ENCODE assay signal across 1 cellular context in the genomic region with DNA sequence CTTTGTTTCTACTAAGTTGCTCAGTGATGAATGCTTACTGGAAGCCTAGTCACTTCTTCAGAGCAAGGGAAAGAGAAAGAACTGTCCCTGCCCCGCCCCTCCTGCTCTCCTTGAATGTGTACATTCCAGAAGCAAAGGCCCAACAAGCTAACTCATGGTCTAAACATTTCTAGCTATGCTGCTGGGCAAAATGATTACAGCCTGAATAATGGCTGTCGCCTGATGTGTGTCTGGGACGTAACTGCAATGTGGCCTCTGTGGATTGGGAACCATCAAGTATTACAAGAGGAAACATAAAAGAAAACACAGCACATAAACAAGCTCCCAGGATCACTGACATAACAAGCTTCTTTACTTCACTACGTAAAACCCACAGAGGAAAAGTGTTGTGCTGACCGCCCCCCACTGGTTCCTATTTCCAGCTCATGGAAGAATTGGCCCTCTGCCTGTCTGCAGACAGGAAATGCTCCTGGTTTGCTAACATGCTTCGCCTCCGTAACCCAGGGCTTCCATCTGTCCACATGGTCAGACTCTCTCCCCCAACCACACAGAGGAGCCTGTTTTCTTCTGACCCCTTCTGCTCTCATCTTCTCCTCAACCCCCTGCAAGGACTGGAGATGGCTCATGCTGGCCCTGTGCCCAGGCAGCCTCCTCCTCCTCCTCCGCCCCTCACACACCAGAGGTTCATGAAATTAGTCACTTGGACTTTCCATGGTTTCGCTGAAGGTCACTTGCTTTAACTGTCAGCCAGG.
TF ChIP-seq lines count a peak whose summit lies in the region.

No MANE protein-coding gene starts in this region.

TF ChIP-seq in K562, 482 proteins besides CTCF, POLR2A, EP300 and RAD21 (continued from another document and continues in another):
- TF ChIP-seq, protein P1, sequence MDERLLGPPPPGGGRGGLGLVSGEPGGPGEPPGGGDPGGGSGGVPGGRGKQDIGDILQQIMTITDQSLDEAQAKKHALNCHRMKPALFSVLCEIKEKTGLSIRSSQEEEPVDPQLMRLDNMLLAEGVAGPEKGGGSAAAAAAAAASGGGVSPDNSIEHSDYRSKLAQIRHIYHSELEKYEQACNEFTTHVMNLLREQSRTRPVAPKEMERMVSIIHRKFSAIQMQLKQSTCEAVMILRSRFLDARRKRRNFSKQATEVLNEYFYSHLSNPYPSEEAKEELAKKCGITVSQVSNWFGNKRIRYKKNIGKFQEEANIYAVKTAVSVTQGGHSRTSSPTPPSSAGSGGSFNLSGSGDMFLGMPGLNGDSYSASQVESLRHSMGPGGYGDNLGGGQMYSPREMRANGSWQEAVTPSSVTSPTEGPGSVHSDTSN (CRISPR knock-in tag; IDR thresholded peaks at IDR 0.05; ENCODE audit: low read depth) = no peak
- TF ChIP-seq, protein P1 (tag; conservative IDR thresholded peaks at IDR 0.05; ENCODE audit: low read depth) = 0 out of 2 replicates have a peak, but pooled peaks have one; percentile 9
- TF ChIP-seq ZC3H8 (IDR thresholded peaks at IDR 0.05) (no peak), KLF6 (CRISPR knock-in tag; IDR thresholded peaks at IDR 0.05; ENCODE audit: borderline replicate concordance) (no peak), ZNF124 (CRISPR knock-in tag; IDR thresholded peaks at IDR 0.05) (no peak), COPS2 (conservative IDR thresholded peaks at IDR 0.05) (no peak), TCF3 (CRISPR knock-in tag; IDR thresholded peaks at IDR 0.05) (peak; percentile 30; the same call in 1 of the 2 replicates), SMAD1 (IDR thresholded peaks at IDR 0.05; ENCODE audit: low read depth, low read length, partially characterized antibody) (peak; percentile 62), ZNF347 (CRISPR knock-in tag; IDR thresholded peaks at IDR 0.05; ENCODE audit: low read depth) (no peak), HDAC2 (IDR thresholded peaks at IDR 0.05) (peak; percentile 70; the same call in 1 of the 2 replicates), SMC3 (conservative IDR thresholded peaks at IDR 0.05; ENCODE audit: insufficient read depth, low read depth, low read length) (0 out of 2 replicates have a peak, but pooled peaks have one; percentile 1), RNF2 (IDR thresholded peaks at IDR 0.05) (0 out of 2 replicates have a peak, but pooled peaks have one; percentile 14), KLF13 (tag; IDR thresholded peaks at IDR 0.05; ENCODE audit: borderline replicate concordance, low read depth) (no peak), ELF4 (CRISPR knock-in tag; IDR thresholded peaks at IDR 0.05) (no peak), ZNF224 (CRISPR knock-in tag; IDR thresholded peaks at IDR 0.05) (no peak), ZNF232 (CRISPR knock-in tag; IDR thresholded peaks at IDR 0.05) (no peak), HNRNPK (IDR thresholded peaks at IDR 0.05; ENCODE audit: low read depth, low read length, poor library complexity, severe bottlenecking) (no peak), ZNF41 (CRISPR knock-in tag; conservative IDR thresholded peaks at IDR 0.05) (no peak), MAZ (CRISPR knock-in tag; conservative IDR thresholded peaks at IDR 0.05 in 1 of 2, IDR thresholded peaks at IDR 0.05 in 1 of 2) (peak; percentile 30 to 58; a peak in 1 of 4 replicates), RFX7 (CRISPR knock-in tag; IDR thresholded peaks at IDR 0.05) (no peak), ZNF586 (CRISPR knock-in tag; conservative IDR thresholded peaks at IDR 0.05) (no peak), GATAD2A (IDR thresholded peaks at IDR 0.05) (no peak), RCOR1 (IDR thresholded peaks at IDR 0.05; ENCODE audit: borderline replicate concordance in 1 of 2, low read depth in 2 of 2, low read length in 2 of 2) (peak in 1 of 2 experiments; percentile 29; a peak in 1 of 4 replicates), ZNF780A (CRISPR knock-in tag; IDR thresholded peaks at IDR 0.05) (no peak), ZFP30 (CRISPR knock-in tag; IDR thresholded peaks at IDR 0.05; ENCODE audit: borderline replicate concordance) (no peak), ARID1B (IDR thresholded peaks at IDR 0.05) (peak; percentile 62), PHTF2 (CRISPR knock-in tag; IDR thresholded peaks at IDR 0.05) (no peak), RFX1 (IDR thresholded peaks at IDR 0.05) (0 out of 2 replicates have a peak, but pooled peaks have one; percentile 42), THRAP3 (IDR thresholded peaks at IDR 0.05; ENCODE audit: borderline replicate concordance) (no peak), PTRF (tag; IDR thresholded peaks at IDR 0.05) (no peak), ZNF507 (tag; conservative IDR thresholded peaks at IDR 0.05) (no peak), CTBP1 (IDR thresholded peaks at IDR 0.05; ENCODE audit: borderline replicate concordance) (peak; percentile 83), ZBTB17 (CRISPR knock-in tag; IDR thresholded peaks at IDR 0.05) (peak; percentile 68), BDP1 (IDR thresholded peaks at IDR 0.05; ENCODE audit: insufficient read depth, insufficient read length) (no peak), GTF2E2 (tag; IDR thresholded peaks at IDR 0.05) (no peak), SAP30 (IDR thresholded peaks at IDR 0.05; ENCODE audit: borderline replicate concordance, insufficient read depth, low read depth, low read length, poor library complexity, severe bottlenecking) (no peak), ZNF77 (CRISPR knock-in tag; IDR thresholded peaks at IDR 0.05) (no peak), ZNF175 (CRISPR knock-in tag; IDR thresholded peaks at IDR 0.05; ENCODE audit: low read depth) (peak; percentile 51; the same call in 1 of the 2 replicates), ASH1L (IDR thresholded peaks at IDR 0.05; ENCODE audit: borderline replicate concordance, low read depth, partially characterized antibody) (no peak), DPF2 (IDR thresholded peaks at IDR 0.05) (peak; percentile 84), LEF1 (IDR thresholded peaks at IDR 0.05) (no peak), ZNF253 (CRISPR knock-in tag; conservative IDR thresholded peaks at IDR 0.05) (no peak), ZNF263 (CRISPR knock-in tag; IDR thresholded peaks at IDR 0.05; ENCODE audit: borderline replicate concordance) (no peak), BRF1 (IDR thresholded peaks at IDR 0.05; ENCODE audit: borderline replicate concordance, extremely low read depth, insufficient read length) (no peak), TBP (optimal IDR thresholded peaks at IDR 0.05; ENCODE audit: low read depth, low read length) (peak; percentile 2), RAD51 (IDR thresholded peaks at IDR 0.05; ENCODE audit: borderline replicate concordance, low read depth) (no peak), RB1 (IDR thresholded peaks at IDR 0.05; ENCODE audit: low read depth) (no peak), KLF1 (tag; IDR thresholded peaks at IDR 0.05) (no peak), IFI16 (CRISPR knock-in tag; IDR thresholded peaks at IDR 0.05) (no peak), ZNF184 (CRISPR knock-in tag; IDR thresholded peaks at IDR 0.05) (no peak), FOXJ3 (CRISPR knock-in tag; IDR thresholded peaks at IDR 0.05) (no peak), E2F3 (CRISPR knock-in tag; IDR thresholded peaks at IDR 0.05) (no peak)
- TF ChIP-seq, protein P2, sequence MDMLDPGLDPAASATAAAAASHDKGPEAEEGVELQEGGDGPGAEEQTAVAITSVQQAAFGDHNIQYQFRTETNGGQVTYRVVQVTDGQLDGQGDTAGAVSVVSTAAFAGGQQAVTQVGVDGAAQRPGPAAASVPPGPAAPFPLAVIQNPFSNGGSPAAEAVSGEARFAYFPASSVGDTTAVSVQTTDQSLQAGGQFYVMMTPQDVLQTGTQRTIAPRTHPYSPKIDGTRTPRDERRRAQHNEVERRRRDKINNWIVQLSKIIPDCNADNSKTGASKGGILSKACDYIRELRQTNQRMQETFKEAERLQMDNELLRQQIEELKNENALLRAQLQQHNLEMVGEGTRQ (CRISPR knock-in tag; IDR thresholded peaks at IDR 0.05) = no peak
- TF ChIP-seq, protein P3, sequence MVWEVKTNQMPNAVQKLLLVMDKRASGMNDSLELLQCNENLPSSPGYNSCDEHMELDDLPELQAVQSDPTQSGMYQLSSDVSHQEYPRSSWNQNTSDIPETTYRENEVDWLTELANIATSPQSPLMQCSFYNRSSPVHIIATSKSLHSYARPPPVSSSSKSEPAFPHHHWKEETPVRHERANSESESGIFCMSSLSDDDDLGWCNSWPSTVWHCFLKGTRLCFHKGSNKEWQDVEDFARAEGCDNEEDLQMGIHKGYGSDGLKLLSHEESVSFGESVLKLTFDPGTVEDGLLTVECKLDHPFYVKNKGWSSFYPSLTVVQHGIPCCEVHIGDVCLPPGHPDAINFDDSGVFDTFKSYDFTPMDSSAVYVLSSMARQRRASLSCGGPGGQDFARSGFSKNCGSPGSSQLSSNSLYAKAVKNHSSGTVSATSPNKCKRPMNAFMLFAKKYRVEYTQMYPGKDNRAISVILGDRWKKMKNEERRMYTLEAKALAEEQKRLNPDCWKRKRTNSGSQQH (CRISPR knock-in tag; IDR thresholded peaks at IDR 0.05) = 0 out of 2 replicates have a peak, but pooled peaks have one; percentile 47
- TF ChIP-seq, protein P4, sequence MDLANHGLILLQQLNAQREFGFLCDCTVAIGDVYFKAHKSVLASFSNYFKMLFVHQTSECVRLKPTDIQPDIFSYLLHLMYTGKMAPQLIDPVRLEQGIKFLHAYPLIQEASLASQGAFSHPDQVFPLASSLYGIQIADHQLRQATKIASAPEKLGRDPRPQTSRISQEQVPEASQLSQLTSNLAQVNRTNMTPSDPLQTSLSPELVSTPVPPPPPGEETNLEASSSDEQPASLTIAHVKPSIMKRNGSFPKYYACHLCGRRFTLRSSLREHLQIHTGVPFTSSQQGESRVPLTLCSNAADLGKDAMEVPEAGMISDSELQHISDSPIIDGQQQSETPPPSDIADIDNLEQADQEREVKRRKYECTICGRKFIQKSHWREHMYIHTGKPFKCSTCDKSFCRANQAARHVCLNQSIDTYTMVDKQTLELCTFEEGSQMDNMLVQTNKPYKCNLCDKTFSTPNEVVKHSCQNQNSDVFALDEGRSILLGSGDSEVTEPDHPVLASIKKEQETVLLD (IDR thresholded peaks at IDR 0.05) = peak; percentile 12
- TF ChIP-seq, protein P5, sequence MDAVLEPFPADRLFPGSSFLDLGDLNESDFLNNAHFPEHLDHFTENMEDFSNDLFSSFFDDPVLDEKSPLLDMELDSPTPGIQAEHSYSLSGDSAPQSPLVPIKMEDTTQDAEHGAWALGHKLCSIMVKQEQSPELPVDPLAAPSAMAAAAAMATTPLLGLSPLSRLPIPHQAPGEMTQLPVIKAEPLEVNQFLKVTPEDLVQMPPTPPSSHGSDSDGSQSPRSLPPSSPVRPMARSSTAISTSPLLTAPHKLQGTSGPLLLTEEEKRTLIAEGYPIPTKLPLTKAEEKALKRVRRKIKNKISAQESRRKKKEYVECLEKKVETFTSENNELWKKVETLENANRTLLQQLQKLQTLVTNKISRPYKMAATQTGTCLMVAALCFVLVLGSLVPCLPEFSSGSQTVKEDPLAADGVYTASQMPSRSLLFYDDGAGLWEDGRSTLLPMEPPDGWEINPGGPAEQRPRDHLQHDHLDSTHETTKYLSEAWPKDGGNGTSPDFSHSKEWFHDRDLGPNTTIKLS (IDR thresholded peaks at IDR 0.05; ENCODE audit: borderline replicate concordance, low read depth) = 0 out of 2 replicates have a peak, but pooled peaks have one; percentile 22
- TF ChIP-seq, protein P6, sequence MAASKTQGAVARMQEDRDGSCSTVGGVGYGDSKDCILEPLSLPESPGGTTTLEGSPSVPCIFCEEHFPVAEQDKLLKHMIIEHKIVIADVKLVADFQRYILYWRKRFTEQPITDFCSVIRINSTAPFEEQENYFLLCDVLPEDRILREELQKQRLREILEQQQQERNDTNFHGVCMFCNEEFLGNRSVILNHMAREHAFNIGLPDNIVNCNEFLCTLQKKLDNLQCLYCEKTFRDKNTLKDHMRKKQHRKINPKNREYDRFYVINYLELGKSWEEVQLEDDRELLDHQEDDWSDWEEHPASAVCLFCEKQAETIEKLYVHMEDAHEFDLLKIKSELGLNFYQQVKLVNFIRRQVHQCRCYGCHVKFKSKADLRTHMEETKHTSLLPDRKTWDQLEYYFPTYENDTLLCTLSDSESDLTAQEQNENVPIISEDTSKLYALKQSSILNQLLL (CRISPR knock-in tag; IDR thresholded peaks at IDR 0.05; ENCODE audit: borderline replicate concordance) = no peak
- TF ChIP-seq, protein P7, sequence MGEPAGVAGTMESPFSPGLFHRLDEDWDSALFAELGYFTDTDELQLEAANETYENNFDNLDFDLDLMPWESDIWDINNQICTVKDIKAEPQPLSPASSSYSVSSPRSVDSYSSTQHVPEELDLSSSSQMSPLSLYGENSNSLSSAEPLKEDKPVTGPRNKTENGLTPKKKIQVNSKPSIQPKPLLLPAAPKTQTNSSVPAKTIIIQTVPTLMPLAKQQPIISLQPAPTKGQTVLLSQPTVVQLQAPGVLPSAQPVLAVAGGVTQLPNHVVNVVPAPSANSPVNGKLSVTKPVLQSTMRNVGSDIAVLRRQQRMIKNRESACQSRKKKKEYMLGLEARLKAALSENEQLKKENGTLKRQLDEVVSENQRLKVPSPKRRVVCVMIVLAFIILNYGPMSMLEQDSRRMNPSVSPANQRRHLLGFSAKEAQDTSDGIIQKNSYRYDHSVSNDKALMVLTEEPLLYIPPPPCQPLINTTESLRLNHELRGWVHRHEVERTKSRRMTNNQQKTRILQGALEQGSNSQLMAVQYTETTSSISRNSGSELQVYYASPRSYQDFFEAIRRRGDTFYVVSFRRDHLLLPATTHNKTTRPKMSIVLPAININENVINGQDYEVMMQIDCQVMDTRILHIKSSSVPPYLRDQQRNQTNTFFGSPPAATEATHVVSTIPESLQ (CRISPR knock-in tag; IDR thresholded peaks at IDR 0.05) = 0 out of 2 replicates have a peak, but pooled peaks have one; percentile 10
- TF ChIP-seq, protein P8, sequence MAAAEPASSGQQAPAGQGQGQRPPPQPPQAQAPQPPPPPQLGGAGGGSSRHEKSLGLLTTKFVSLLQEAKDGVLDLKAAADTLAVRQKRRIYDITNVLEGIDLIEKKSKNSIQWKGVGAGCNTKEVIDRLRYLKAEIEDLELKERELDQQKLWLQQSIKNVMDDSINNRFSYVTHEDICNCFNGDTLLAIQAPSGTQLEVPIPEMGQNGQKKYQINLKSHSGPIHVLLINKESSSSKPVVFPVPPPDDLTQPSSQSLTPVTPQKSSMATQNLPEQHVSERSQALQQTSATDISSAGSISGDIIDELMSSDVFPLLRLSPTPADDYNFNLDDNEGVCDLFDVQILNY (CRISPR knock-in tag; IDR thresholded peaks at IDR 0.05) = no peak
- TF ChIP-seq, protein P9, sequence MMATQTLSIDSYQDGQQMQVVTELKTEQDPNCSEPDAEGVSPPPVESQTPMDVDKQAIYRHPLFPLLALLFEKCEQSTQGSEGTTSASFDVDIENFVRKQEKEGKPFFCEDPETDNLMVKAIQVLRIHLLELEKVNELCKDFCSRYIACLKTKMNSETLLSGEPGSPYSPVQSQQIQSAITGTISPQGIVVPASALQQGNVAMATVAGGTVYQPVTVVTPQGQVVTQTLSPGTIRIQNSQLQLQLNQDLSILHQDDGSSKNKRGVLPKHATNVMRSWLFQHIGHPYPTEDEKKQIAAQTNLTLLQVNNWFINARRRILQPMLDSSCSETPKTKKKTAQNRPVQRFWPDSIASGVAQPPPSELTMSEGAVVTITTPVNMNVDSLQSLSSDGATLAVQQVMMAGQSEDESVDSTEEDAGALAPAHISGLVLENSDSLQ (IDR thresholded peaks at IDR 0.05) = peak; percentile 26
